ENCODE assay signal across 8 cellular contexts in genomic region chr6:127120787-127121636, GRCh38. TPM values are rescaled to one million over a fixed set of nuclear protein-coding genes. Genes with fewer than 3 reads are reported as not detected.
A peak's percentile ranks its signal among the peaks of the same experiment; 100 is the strongest.
DNase-seq lines count a peak whose midpoint lies in the region; ATAC-seq and TF ChIP-seq lines count a peak whose summit lies in the region.

No MANE protein-coding gene starts in this region.

- H3K9me3 ChIP-seq in CD4-positive, CD25-positive, alpha-beta regulatory T cell (ENCODE audit: control insufficient read depth in 2 of 2, low read length in 2 of 2), result no peaks in the 10 kb centered on the region

- peak overlapping the region in 2 of 4 donors; percentile 50 to 72 for H3K4me3 Mint-ChIP-seq in CD4-positive, CD25-positive, alpha-beta regulatory T cell
- H3K4me3 Mint-ChIP-seq in activated CD8-positive, alpha-beta T cell treated with anti-CD3 and anti-CD28 coated beads for 36 hours, result no peak overlapping the region

- peaks cover 40% of the 10 kb centered on the region for H3K27me3 Mint-ChIP-seq in CD4-positive, CD25-positive, alpha-beta regulatory T cell
- H3K27me3 Mint-ChIP-seq in activated CD8-positive, alpha-beta T cell treated with anti-CD3 and anti-CD28 coated beads for 36 hours, result peaks cover 51% of the 10 kb centered on the region

- TF ChIP-seq CTCF in activated CD8-positive, alpha-beta T cell treated with anti-CD3 and anti-CD28 coated beads for 36 hours (IDR thresholded peaks at IDR 0.05), result peak; percentile 73

- CTCF ChIA-PET in activated CD8-positive, alpha-beta T cell treated with anti-CD3 and anti-CD28 coated beads for 36 hours (lab: Charles Lee), result interaction anchor here (0.7 to 0.8 kb wide), 3 partner anchors 21 to 1971 kb away, joined by 3 to 5 read pairs (median 4); no protein-coding TSS in a partner anchor

- no peak overlapping the region for H3K4me3 ChIP-seq in CD4-positive, CD25-positive, alpha-beta regulatory T cell (ENCODE audit: low read depth, low read length)

- H3K27ac ChIP-seq in CD4-positive, CD25-positive, alpha-beta regulatory T cell (ENCODE audit: insufficient read depth, low read length, poor library complexity, severe bottlenecking), result no peak overlapping the region

- POLR2A ChIA-PET in activated CD8-positive, alpha-beta T cell treated with anti-CD3 and anti-CD28 coated beads for 36 hours (lab: Charles Lee), result no interaction called here

- peak; percentile 46 to 58 for ATAC-seq in CD4-positive, CD25-positive, alpha-beta regulatory T cell (ENCODE audit: low read depth in 2 of 2)
- peak; percentile 83 for ATAC-seq in GM19395 (IDR thresholded peaks at IDR 0.05; ENCODE audit: unreplicated experiment)
- peak; percentile 89 for ATAC-seq in HG03442 (IDR thresholded peaks at IDR 0.05; ENCODE audit: unreplicated experiment)
- peak; percentile 85 for ATAC-seq in activated CD8-positive, alpha-beta T cell treated with anti-CD3 and anti-CD28 coated beads for 36 hours

- peaks cover 0 to 28% (median 8%) of the 10 kb centered on the region in 4 donors for H3K4me1 Mint-ChIP-seq in CD4-positive, CD25-positive, alpha-beta regulatory T cell
- H3K4me1 Mint-ChIP-seq in activated CD8-positive, alpha-beta T cell treated with anti-CD3 and anti-CD28 coated beads for 36 hours (ENCODE audit: low read depth), result peaks cover 16% of the 10 kb centered on the region

- H3K36me3 Mint-ChIP-seq in CD4-positive, CD25-positive, alpha-beta regulatory T cell, result no peaks in the 10 kb centered on the region
- H3K36me3 Mint-ChIP-seq in activated CD8-positive, alpha-beta T cell treated with anti-CD3 and anti-CD28 coated beads for 36 hours (ENCODE audit: low read depth), result no peaks in the 10 kb centered on the region

- intact Hi-C loops in activated CD8-positive, alpha-beta T cell treated with anti-CD3 and anti-CD28 coated beads for 36 hours (cut with micrococcal nuclease), result no loop called here

- peaks cover 6% of the 10 kb centered on the region for H3K27me3 ChIP-seq in CD4-positive, CD25-positive, alpha-beta regulatory T cell (ENCODE audit: control insufficient read depth, insufficient read depth, low read length)

- H3K9me3 Mint-ChIP-seq in CD4-positive, CD25-positive, alpha-beta regulatory T cell, result no peaks in the 10 kb centered on the region
- H3K9me3 Mint-ChIP-seq in activated CD8-positive, alpha-beta T cell treated with anti-CD3 and anti-CD28 coated beads for 36 hours, result no peaks in the 10 kb centered on the region

- peak overlapping the region in 1 of 3 donors; percentile 67 for H3K27ac Mint-ChIP-seq in CD4-positive, CD25-positive, alpha-beta regulatory T cell
- no peak overlapping the region for H3K27ac Mint-ChIP-seq in activated CD8-positive, alpha-beta T cell treated with anti-CD3 and anti-CD28 coated beads for 36 hours

- DNase-seq in CD4-positive, CD25-positive, alpha-beta regulatory T cell, result peak; percentile 13 to 74 (median 33)
- DNase-seq in NCI-H526 treated with DMSO at 0.1 percent for 48 hours (lab: John Stamatoyannopoulos, UW), result peak; percentile 51
- peak; percentile 81 for DNase-seq in activated CD8-positive, alpha-beta T cell treated with anti-CD3 and anti-CD28 coated beads for 36 hours
- DNase-seq in epidermal melanocyte (ENCODE audit: insufficient read length, low spot score), result peak; percentile 44
- peak; percentile 68 for DNase-seq in midbrain (lab: John Stamatoyannopoulos, UW)
- DNase-seq in stimulated activated CD8-positive, alpha-beta memory T cell treated with anti-CD3 and anti-CD28 coated beads, Interleukin-7, amount 100 ng/mL, for 24 hours (ENCODE audit: low read depth), result peak; percentile 30

- H3K36me3 ChIP-seq in CD4-positive, CD25-positive, alpha-beta regulatory T cell (ENCODE audit: control insufficient read depth, insufficient read depth, low read length), result no peaks in the 10 kb centered on the region

- H3K4me1 ChIP-seq in CD4-positive, CD25-positive, alpha-beta regulatory T cell (ENCODE audit: control insufficient read depth, insufficient read depth, low read length, poor library complexity, severe bottlenecking), result peaks cover 11% of the 10 kb centered on the region

RNA-seq across cellular contexts. Expression of gene RSPO3, which starts 2.5 kb away (rescaled TPM):
- not detected for total RNA-seq in CD4-positive, CD25-positive, alpha-beta regulatory T cell
- not detected for polyA plus RNA-seq in CD4-positive, CD25-positive, alpha-beta regulatory T cell
- total RNA-seq in activated CD8-positive, alpha-beta T cell treated with anti-CD3 and anti-CD28 coated beads for 36 hours, result not detected

Comparison
In these comparisons a context has a peak if more than half of its experiments do, and no peak if none do; other contexts are left out.
1. DNase-seq: peak in every context shown above with its lines; median percentile 81 in activated CD8-positive, alpha-beta T cell treated with anti-CD3 and anti-CD28 coated beads for 36 hours; 68 in midbrain; 51 in NCI-H526 treated with DMSO at 0.1 percent for 48 hours; 44 in epidermal melanocyte; 33 in CD4-positive, CD25-positive, alpha-beta regulatory T cell; 30 in stimulated activated CD8-positive, alpha-beta memory T cell treated with anti-CD3 and anti-CD28 coated beads, Interleukin-7, amount 100 ng/mL, for 24 hours.